ENCODE assay signal across 24 cellular contexts in genomic region chr2:32417659-32418058, GRCh38.
"Had no signal": no experiment of that assay in that cellular context is flagged by ENCODE, and none has a peak within 500 bp of the region (broad histone marks: within the 10 kb centered on the region; RNA-seq: fewer than 3 reads in every experiment).

No MANE protein-coding gene starts in this region.

- H3K36me3 ChIP-seq: ovary, uterus had no signal

- H3K27me3 Mint-ChIP-seq: naive B cell; progenitor cell of endocrine pancreas; stimulated activated naive CD8-positive, alpha-beta T cell treated with anti-CD3 and anti-CD28 coated beads, Interleukin-15, Interleukin-2, amounts not matched to agents 100 ng/mL and 50 ng/mL, for 24 hours; type B pancreatic cell had no signal

- H3K4me3 ChIP-seq: left ventricle myocardium inferior, lung, neural progenitor cell, ovary, sigmoid colon, spleen, suprapubic skin, thoracic aorta, tibial artery, uterus had no signal

- H3K4me3 Mint-ChIP-seq: mesothelial cell of epicardium; naive B cell; natural killer cell; nephron progenitor cell; neural progenitor cell; stimulated activated effector memory CD8-positive, alpha-beta T cell treated with anti-CD3 and anti-CD28 coated beads, Interleukin-12 subunit alpha, Interleukin-12 subunit beta, amount 100 ng/mL, for 72 hours; stimulated activated naive CD8-positive, alpha-beta T cell treated with anti-CD3 and anti-CD28 coated beads, Interleukin-15, Interleukin-2, amounts not matched to agents 100 ng/mL and 50 ng/mL, for 24 hours; type B pancreatic cell had no signal

- H3K9ac ChIP-seq: neural progenitor cell had no signal

- ATAC-seq: natural killer cell; right cardiac atrium; stimulated activated effector memory CD8-positive, alpha-beta T cell treated with anti-CD3 and anti-CD28 coated beads, Interleukin-12 subunit alpha, Interleukin-12 subunit beta, amount 100 ng/mL, for 72 hours had no signal

- DNase-seq: islet precursor cell; left ventricle myocardium inferior; mesendoderm; naive B cell; natural killer cell; nephron progenitor cell; ovary; right cardiac atrium; sigmoid colon; small intestine; spleen; stimulated activated CD4-positive, alpha-beta T cell treated with anti-CD3 and anti-CD28 coated beads, Interleukin-4, amount 100 ng/mL, for 24 hours; stimulated activated naive CD4-positive, alpha-beta T cell; tibial artery; uterus had no signal

- H3K27ac Mint-ChIP-seq: natural killer cell; nephron progenitor cell; neural progenitor cell; progenitor cell of endocrine pancreas; stimulated activated naive CD8-positive, alpha-beta T cell treated with anti-CD3 and anti-CD28 coated beads, Interleukin-15, Interleukin-2, amounts not matched to agents 100 ng/mL and 50 ng/mL, for 24 hours; type B pancreatic cell had no signal

- H3K9me3 Mint-ChIP-seq: mesothelial cell of epicardium; naive B cell; natural killer cell; nephron progenitor cell; neural progenitor cell; stimulated activated effector memory CD8-positive, alpha-beta T cell treated with anti-CD3 and anti-CD28 coated beads, Interleukin-12 subunit alpha, Interleukin-12 subunit beta, amount 100 ng/mL, for 72 hours; stimulated activated naive CD8-positive, alpha-beta T cell treated with anti-CD3 and anti-CD28 coated beads, Interleukin-15, Interleukin-2, amounts not matched to agents 100 ng/mL and 50 ng/mL, for 24 hours; type B pancreatic cell had no signal

- H3K4me1 Mint-ChIP-seq: nephron progenitor cell, neural progenitor cell had no signal

- H3K27ac ChIP-seq: left ventricle myocardium inferior, neural progenitor cell, ovary, sigmoid colon, suprapubic skin, tibial artery had no signal

- H3K4me1 ChIP-seq: neural progenitor cell, suprapubic skin, uterus had no signal

- H3K9me3 ChIP-seq: left ventricle myocardium inferior, ovary, sigmoid colon, spleen, suprapubic skin, thoracic aorta, tibial artery, uterus had no signal

- H3K4me2 ChIP-seq: neural progenitor cell had no signal

- H3K27me3 ChIP-seq: neural progenitor cell, ovary, sigmoid colon, spleen, suprapubic skin, tibial artery, uterus had no signal

- H2AFZ ChIP-seq: neural progenitor cell had no signal
